ENCODE assay signal across 8 cellular contexts in the genomic region with DNA sequence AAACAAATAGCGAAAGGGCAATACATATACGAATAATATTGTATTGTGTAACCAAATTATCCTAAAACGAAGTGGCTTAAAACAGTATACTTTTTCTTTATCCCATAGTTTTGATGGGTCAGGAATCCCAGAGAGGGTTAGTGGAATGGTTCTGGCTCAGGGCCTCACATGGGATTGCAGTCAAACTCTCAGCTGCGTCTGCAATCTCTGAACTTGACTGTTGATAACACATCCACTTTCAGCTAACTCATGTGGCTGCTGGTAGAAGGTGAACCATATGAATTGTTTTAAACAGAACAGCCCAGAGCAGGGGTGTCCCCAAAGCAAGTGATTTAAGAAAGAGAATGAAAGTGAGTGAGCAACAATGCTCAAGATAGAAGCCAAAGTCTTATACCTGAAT.
"Had no signal": no experiment of that assay in that cellular context is flagged by ENCODE, and none has a peak within 500 bp of the region (broad histone marks: within the 10 kb centered on the region; RNA-seq: fewer than 3 reads in every experiment).

No MANE protein-coding gene starts in this region.

- H3K9me3 Mint-ChIP-seq: GM23338 had no signal

- H3K36me3 ChIP-seq: HAP-1 had no signal

- H3K4me3 ChIP-seq: GM23248, GM23338, HAP-1 had no signal

- DNase-seq: GM23248, GOT3, H7, H9, HCEC 1CT had no signal

- H3K9me3 ChIP-seq: HAP-1 had no signal

- ATAC-seq: GM23338, HCT116 had no signal

- H3K4me3 Mint-ChIP-seq: GM23338, H9 had no signal

- H3K27ac ChIP-seq: GM23248 had no signal

- H3K27ac Mint-ChIP-seq: GM23338, H9 had no signal
